8 cellular contexts compared by ENCODE assay signal in genomic region chr14:73644531-73645247, GRCh38. TPM values are rescaled to one million over a fixed set of nuclear protein-coding genes. Genes with fewer than 3 reads are reported as not detected.
DNase-seq lines count a peak whose midpoint lies in the region; ATAC-seq, FAIRE-seq and TF ChIP-seq lines count a peak whose summit lies in the region.

Gene DNAL1, plus strand, starts transcription at chr14:73644986. Its CDS starts 54 bp downstream, at chr14:73645040.

- ATAC-seq in GM19395 (IDR thresholded peaks at IDR 0.05; ENCODE audit: unreplicated experiment) (peak; percentile 94), HG03558 (IDR thresholded peaks at IDR 0.05; ENCODE audit: extremely low read depth, unreplicated experiment) (peak; percentile 84), HepG2 (peak; percentile 100)

- peak within 1 kb of the TSS; percentile 85 to 94 (median 85) for H3K4me3 ChIP-seq in HepG2 (replicated peaks in 1 of 3; ENCODE audit: insufficient read depth in 1 of 3, low read depth in 2 of 3, low read length in 3 of 3)

- TF ChIP-seq EP300 in HepG2 (IDR thresholded peaks at IDR 0.05; ENCODE audit: low read depth in 2 of 2, low read length in 2 of 2) (no peak), HepG2 (CRISPR knock-in tag; IDR thresholded peaks at IDR 0.05; ENCODE audit: borderline replicate concordance) (no peak)

- TF ChIP-seq CTCF in C4-2B (conservative IDR thresholded peaks at IDR 0.05) = no peak
- TF ChIP-seq CTCF in HepG2 (CRISPR knock-in tag; IDR thresholded peaks at IDR 0.05) = no peak

- CTCF ChIA-PET in HepG2 (lab: Yijun Ruan, JAX; ENCODE audit: low intra/inter-chr PET ratio, low total read pairs) = no interaction called here

- peak; percentile 95 for DNase-seq in NCI-H748 (lab: John Stamatoyannopoulos, UW; ENCODE audit: unreplicated experiment)
- DNase-seq in activated CD4-positive, alpha-beta T cell treated with anti-CD3 and anti-CD28 coated beads, Interleukin-2, amount 50 U/mL, for 24 hours (ENCODE audit: low read depth in 1 of 2, low spot score in 1 of 2) = peak; percentile 72 to 86
- peak; percentile 93 for DNase-seq in dermis blood vessel endothelial cell
- peak; percentile 82 for DNase-seq in HepG2 (ENCODE audit: low spot score)
- peak; percentile 89 to 91 for DNase-seq in stimulated activated CD4-positive, alpha-beta T cell treated with anti-CD3 and anti-CD28 coated beads, Interleukin-2, amount 100 ng/mL, for 48 hours

- in situ Hi-C loops in HepG2 (cut with HindIII; ENCODE audit: extremely low pct_ligation_motif_present, low pct_unique_long_range_greater_than_20kb) = no loop called here

- no peaks in the 10 kb centered on the region for H3K79me2 ChIP-seq in HepG2 (ENCODE audit: insufficient read depth, low read length)

- no peaks in the 10 kb centered on the region for H4K20me1 ChIP-seq in HepG2 (ENCODE audit: insufficient read depth, low read length)

- WGBS in HepG2 (ENCODE audit: low lambda C conversion rate) = 1% methylated on average over 25 of the region's 43 CpGs

- no TSS peak for BruUV-seq in HepG2 (replicated peaks; lab: Mats Ljungman, UMichigan)

- intact Hi-C loops in HepG2 (cut with micrococcal nuclease; ENCODE audit: unreplicated experiment) = no loop called here

- no peaks in the 10 kb centered on the region for H3K9me3 ChIP-seq in HepG2 (ENCODE audit: low read length)

- H3K27ac ChIP-seq in C4-2B = peak within 1 kb of the TSS; percentile 64
- H3K27ac ChIP-seq in HepG2 (ENCODE audit: extremely low read length, insufficient read depth, low read length) = peak within 1 kb of the TSS; percentile 68

- POLR2A ChIA-PET in HepG2 (lab: Yijun Ruan, JAX) = interaction anchor here (0.8 to 1.8 kb wide), 2 partner anchors 19 to 32 kb away, joined by 3 to 5 read pairs; no protein-coding TSS in a partner anchor

- no peaks in the 10 kb centered on the region for H3K27me3 ChIP-seq in HepG2 (ENCODE audit: control insufficient read depth in 1 of 2, insufficient read depth in 2 of 2, low read length in 2 of 2)

- peaks cover 22% of the 10 kb centered on the region for H3K4me1 ChIP-seq in HepG2 (ENCODE audit: insufficient read depth, low read length)

- peak within 1 kb of the TSS; percentile 79 for H2AFZ ChIP-seq in HepG2 (ENCODE audit: low read length)

- FAIRE-seq in HepG2 (lab: Jason Lieb, UNC) = peak; percentile 56

- TF ChIP-seq RAD21 in HepG2 (CRISPR knock-in tag; IDR thresholded peaks at IDR 0.05) = no peak

- peak within 1 kb of the TSS; percentile 95 for H3K4me2 ChIP-seq in HepG2 (ENCODE audit: low read depth, low read length)

- TF ChIP-seq POLR2A in HepG2 (IDR thresholded peaks at IDR 0.05; ENCODE audit: insufficient read depth in 1 of 2, low read depth in 2 of 2, low read length in 2 of 2) = peak; percentile 77 to 84

- no peaks in the 10 kb centered on the region for H3K36me3 ChIP-seq in HepG2 (replicated peaks in 1 of 2; ENCODE audit: control insufficient read depth in 1 of 2, insufficient read depth in 2 of 2, low read length in 2 of 2)

- peak within 1 kb of the TSS; percentile 69 for H3K9ac ChIP-seq in HepG2 (ENCODE audit: insufficient read depth, low read depth, low read length)

TF ChIP-seq in HepG2, 621 proteins besides CTCF, POLR2A, EP300 and RAD21 (continues in another document):
- peak; percentile 37; the same call in 1 of the 2 replicates for TF ChIP-seq ATF7-NPFF (CRISPR knock-in tag; IDR thresholded peaks at IDR 0.05; ENCODE audit: low read depth)
- 0 out of 2 replicates have a peak, but pooled peaks have one; percentile 36 for TF ChIP-seq ZBTB7B (CRISPR knock-in tag; IDR thresholded peaks at IDR 0.05)
- TF ChIP-seq HNRNPUL1 (IDR thresholded peaks at IDR 0.05; ENCODE audit: low read depth, low read length) = no peak
- TF ChIP-seq FOXJ3 (CRISPR knock-in tag; IDR thresholded peaks at IDR 0.05; ENCODE audit: borderline replicate concordance) = no peak
- TF ChIP-seq ZFAT (CRISPR knock-in tag; conservative IDR thresholded peaks at IDR 0.05) = no peak
- no peak for TF ChIP-seq ZNF251 (CRISPR knock-in tag; IDR thresholded peaks at IDR 0.05)
- TF ChIP-seq ZNF678 (CRISPR knock-in tag; IDR thresholded peaks at IDR 0.05) = no peak
- TF ChIP-seq JDP2 (CRISPR knock-in tag; IDR thresholded peaks at IDR 0.05; ENCODE audit: borderline replicate concordance) = no peak
- TF ChIP-seq HDAC1 (CRISPR knock-in tag; IDR thresholded peaks at IDR 0.05) = peak; percentile 80
- TF ChIP-seq MAFK (conservative IDR thresholded peaks at IDR 0.05 in 1 of 2, IDR thresholded peaks at IDR 0.05 in 1 of 2; ENCODE audit: low read length in 2 of 2) = no peak
- no peak for TF ChIP-seq FOXO4 (CRISPR knock-in tag; conservative IDR thresholded peaks at IDR 0.05)
- peak; percentile 86 for TF ChIP-seq RFX1 (IDR thresholded peaks at IDR 0.05)
- TF ChIP-seq GLMP (CRISPR knock-in tag; IDR thresholded peaks at IDR 0.05; ENCODE audit: borderline replicate concordance) = no peak
- no peak for TF ChIP-seq ZFP36L2 (CRISPR knock-in tag; IDR thresholded peaks at IDR 0.05)
- TF ChIP-seq ZNF761 (CRISPR knock-in tag; conservative IDR thresholded peaks at IDR 0.05) = 0 out of 2 replicates have a peak, but pooled peaks have one; percentile 16
- peak; percentile 54; the same call in 1 of the 2 replicates for TF ChIP-seq IKZF5 (CRISPR knock-in tag; IDR thresholded peaks at IDR 0.05)
- no peak for TF ChIP-seq ZNF562 (CRISPR knock-in tag; IDR thresholded peaks at IDR 0.05; ENCODE audit: borderline replicate concordance)
- peak; percentile 91 for TF ChIP-seq RBFOX2 (IDR thresholded peaks at IDR 0.05; ENCODE audit: low read depth, low read length)
- no peak for TF ChIP-seq E2F5 (CRISPR knock-in tag; conservative IDR thresholded peaks at IDR 0.05)
- TF ChIP-seq ZNF788 (CRISPR knock-in tag; IDR thresholded peaks at IDR 0.05; ENCODE audit: borderline replicate concordance) = peak; percentile 48; the same call in 1 of the 2 replicates

RNA-seq across cellular contexts. Expression of gene DNAL1, which starts in this region (rescaled TPM):
- 6.5 and 10.7 TPM in 2 replicates for total RNA-seq in dermis blood vessel endothelial cell
- 13.3 and 13.5 TPM in 2 replicates for total RNA-seq in HepG2 (2016; rRNA removed; fragmentation: Illumina TruSeq; extraction: Trizol)
- total RNA-seq in HepG2 (2016; cell fraction: cytosol; rRNA removed; fragmentation: Illumina TruSeq; extraction: Trizol; ENCODE audit: low read depth) = 9.9 and 11.6 TPM in 2 replicates
- 8.1 and 12.8 TPM in 2 replicates for total RNA-seq in HepG2 (2016; cell fraction: insoluble cytoplasmic fraction; rRNA removed; fragmentation: Illumina TruSeq; extraction: Trizol)
- total RNA-seq in HepG2 (2016; cell fraction: membrane; rRNA removed; fragmentation: Illumina TruSeq; extraction: Trizol) = 5.7 and 7.0 TPM in 2 replicates
- 4.1 and 4.2 TPM in 2 replicates for total RNA-seq in HepG2 (2016; cell fraction: nucleus; rRNA removed; fragmentation: Illumina TruSeq; extraction: Trizol)
- polyA plus RNA-seq in HepG2 (2011; rRNA removed) = 0.84 and 1.4 TPM in 2 replicates
- polyA plus RNA-seq in HepG2 (2011; cell fraction: cytosol; rRNA removed) = 0.39 and 1.00 TPM in 2 replicates
- 1.2 and 1.3 TPM in 2 replicates for polyA plus RNA-seq in HepG2 (2011; cell fraction: nucleus; rRNA removed)
- 1.6 and 2.2 TPM in 2 replicates for polyA plus RNA-seq in HepG2 (2012)
- polyA plus RNA-seq in HepG2 (2016; cell fraction: cytosol; fragmentation: Illumina TruSeq; extraction: Trizol; ENCODE audit: low read depth) = 4.1 and 4.3 TPM in 2 replicates
- 7.8 and 8.3 TPM in 2 replicates for polyA plus RNA-seq in HepG2 (2016; cell fraction: insoluble cytoplasmic fraction; fragmentation: Illumina TruSeq; extraction: Trizol; ENCODE audit: low read depth)
- polyA plus RNA-seq in HepG2 (2016; cell fraction: membrane; fragmentation: Illumina TruSeq; extraction: Trizol; ENCODE audit: low read depth) = 2.7 and 3.2 TPM in 2 replicates
- 4.2 and 6.6 TPM in 2 replicates for polyA plus RNA-seq in HepG2 (2016; cell fraction: nucleus; fragmentation: Illumina TruSeq; extraction: Trizol; ENCODE audit: insufficient read depth, low read depth)
- polyA minus RNA-seq in HepG2 (2011; rRNA and poly(A)+ RNA removed; ENCODE audit: low replicate concordance) = 0.48 and 1.7 TPM in 2 replicates
- 1.8 and 2.4 TPM in 2 replicates for polyA minus RNA-seq in HepG2 (2011; cell fraction: cytosol; rRNA and poly(A)+ RNA removed)
- polyA minus RNA-seq in HepG2 (2011; cell fraction: nucleus; rRNA and poly(A)+ RNA removed) = 1.4 and 1.9 TPM in 2 replicates

Comparison
In these comparisons a context has a peak if more than half of its experiments do, and no peak if none do; other contexts are left out.
1. Peak in every context shown above with its lines: DNase-seq, ATAC-seq, H3K4me3 ChIP-seq and H3K27ac ChIP-seq.